1 cellular context compared by ENCODE assay signal in the genomic region with DNA sequence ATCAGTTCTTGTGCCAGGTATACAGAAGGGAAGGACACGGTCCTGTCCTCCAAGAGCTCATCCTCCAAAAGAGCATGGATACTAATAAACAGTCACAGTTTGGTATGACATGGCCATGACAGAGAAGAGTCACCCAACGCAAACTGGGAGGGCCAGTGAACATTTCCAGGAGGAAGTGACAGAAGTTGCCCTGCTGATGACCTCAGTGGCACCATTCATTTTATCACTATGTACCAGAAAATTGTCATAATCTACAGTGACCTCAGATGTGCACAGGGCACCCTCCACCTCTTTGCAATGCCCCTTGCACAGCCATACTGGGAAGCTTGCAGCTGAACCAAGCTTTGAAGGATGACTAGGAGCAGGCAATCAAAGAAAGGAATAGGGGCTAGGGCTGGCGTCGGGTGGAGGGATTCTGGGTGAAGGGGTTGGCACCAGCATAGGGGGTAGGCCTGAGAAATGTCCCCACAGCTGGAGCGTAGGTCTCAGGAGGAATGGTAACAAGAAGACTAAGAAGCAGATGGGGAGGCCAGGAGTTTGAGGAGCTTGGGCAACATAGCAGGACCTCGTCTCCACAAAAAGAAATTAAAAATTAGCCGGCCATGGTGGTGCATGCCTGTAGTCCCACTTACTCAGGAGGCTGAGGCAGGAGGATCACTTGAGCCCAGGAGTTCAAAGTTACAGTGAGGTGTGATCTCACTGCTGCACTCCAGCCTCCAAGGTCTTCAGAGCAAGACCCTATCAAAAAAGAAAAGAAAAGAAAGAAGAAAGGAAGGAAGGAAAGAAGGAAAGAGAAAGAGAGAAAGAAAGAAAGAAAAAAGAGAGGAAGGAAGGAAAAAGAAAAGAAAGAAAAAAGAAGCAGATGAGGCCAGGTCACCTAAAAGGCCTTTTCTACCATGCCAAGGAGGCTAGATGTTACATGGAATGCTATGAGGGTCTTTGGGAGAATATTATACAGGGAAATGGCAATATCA.
TF ChIP-seq lines count a peak whose summit lies in the region.

No MANE protein-coding gene starts in this region.

TF ChIP-seq in K562, 482 proteins besides CTCF, POLR2A, EP300 and RAD21 (continues in another document):
- no peak for TF ChIP-seq ZNF316 (IDR thresholded peaks at IDR 0.05)
- TF ChIP-seq, protein P1, sequence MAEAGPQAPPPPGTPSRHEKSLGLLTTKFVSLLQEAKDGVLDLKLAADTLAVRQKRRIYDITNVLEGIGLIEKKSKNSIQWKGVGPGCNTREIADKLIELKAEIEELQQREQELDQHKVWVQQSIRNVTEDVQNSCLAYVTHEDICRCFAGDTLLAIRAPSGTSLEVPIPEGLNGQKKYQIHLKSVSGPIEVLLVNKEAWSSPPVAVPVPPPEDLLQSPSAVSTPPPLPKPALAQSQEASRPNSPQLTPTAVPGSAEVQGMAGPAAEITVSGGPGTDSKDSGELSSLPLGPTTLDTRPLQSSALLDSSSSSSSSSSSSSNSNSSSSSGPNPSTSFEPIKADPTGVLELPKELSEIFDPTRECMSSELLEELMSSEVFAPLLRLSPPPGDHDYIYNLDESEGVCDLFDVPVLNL (CRISPR knock-in tag; IDR thresholded peaks at IDR 0.05; ENCODE audit: low read depth) = no peak
- no peak for TF ChIP-seq SREBF2 (CRISPR knock-in tag; IDR thresholded peaks at IDR 0.05)
- no peak; the same call in 1 of the 2 replicates for TF ChIP-seq FOSL1 (tag; conservative IDR thresholded peaks at IDR 0.05)
- peak; percentile 26; the same call in 1 of the 2 replicates for TF ChIP-seq GABPA (tag; conservative IDR thresholded peaks at IDR 0.05; ENCODE audit: low read depth)
- no peak; the same call in 1 of the 2 replicates for TF ChIP-seq DMBX1 (CRISPR knock-in tag; IDR thresholded peaks at IDR 0.05; ENCODE audit: borderline replicate concordance)
- TF ChIP-seq, protein P2, sequence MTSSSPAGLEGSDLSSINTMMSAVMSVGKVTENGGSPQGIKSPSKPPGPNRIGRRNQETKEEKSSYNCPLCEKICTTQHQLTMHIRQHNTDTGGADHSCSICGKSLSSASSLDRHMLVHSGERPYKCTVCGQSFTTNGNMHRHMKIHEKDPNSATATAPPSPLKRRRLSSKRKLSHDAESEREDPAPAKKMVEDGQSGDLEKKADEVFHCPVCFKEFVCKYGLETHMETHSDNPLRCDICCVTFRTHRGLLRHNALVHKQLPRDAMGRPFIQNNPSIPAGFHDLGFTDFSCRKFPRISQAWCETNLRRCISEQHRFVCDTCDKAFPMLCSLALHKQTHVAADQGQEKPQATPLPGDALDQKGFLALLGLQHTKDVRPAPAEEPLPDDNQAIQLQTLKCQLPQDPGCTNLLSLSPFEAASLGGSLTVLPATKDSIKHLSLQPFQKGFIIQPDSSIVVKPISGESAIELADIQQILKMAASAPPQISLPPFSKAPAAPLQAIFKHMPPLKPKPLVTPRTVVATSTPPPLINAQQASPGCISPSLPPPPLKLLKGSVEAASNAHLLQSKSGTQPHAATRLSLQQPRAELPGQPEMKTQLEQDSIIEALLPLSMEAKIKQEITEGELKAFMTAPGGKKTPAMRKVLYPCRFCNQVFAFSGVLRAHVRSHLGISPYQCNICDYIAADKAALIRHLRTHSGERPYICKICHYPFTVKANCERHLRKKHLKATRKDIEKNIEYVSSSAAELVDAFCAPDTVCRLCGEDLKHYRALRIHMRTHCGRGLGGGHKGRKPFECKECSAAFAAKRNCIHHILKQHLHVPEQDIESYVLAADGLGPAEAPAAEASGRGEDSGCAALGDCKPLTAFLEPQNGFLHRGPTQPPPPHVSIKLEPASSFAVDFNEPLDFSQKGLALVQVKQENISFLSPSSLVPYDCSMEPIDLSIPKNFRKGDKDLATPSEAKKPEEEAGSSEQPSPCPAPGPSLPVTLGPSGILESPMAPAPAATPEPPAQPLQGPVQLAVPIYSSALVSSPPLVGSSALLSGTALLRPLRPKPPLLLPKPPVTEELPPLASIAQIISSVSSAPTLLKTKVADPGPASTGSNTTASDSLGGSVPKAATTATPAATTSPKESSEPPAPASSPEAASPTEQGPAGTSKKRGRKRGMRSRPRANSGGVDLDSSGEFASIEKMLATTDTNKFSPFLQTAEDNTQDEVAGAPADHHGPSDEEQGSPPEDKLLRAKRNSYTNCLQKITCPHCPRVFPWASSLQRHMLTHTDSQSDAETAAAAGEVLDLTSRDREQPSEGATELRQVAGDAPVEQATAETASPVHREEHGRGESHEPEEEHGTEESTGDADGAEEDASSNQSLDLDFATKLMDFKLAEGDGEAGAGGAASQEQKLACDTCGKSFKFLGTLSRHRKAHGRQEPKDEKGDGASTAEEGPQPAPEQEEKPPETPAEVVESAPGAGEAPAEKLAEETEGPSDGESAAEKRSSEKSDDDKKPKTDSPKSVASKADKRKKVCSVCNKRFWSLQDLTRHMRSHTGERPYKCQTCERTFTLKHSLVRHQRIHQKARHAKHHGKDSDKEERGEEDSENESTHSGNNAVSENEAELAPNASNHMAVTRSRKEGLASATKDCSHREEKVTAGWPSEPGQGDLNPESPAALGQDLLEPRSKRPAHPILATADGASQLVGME (CRISPR knock-in tag; IDR thresholded peaks at IDR 0.05) = no peak
- TF ChIP-seq, protein P3, sequence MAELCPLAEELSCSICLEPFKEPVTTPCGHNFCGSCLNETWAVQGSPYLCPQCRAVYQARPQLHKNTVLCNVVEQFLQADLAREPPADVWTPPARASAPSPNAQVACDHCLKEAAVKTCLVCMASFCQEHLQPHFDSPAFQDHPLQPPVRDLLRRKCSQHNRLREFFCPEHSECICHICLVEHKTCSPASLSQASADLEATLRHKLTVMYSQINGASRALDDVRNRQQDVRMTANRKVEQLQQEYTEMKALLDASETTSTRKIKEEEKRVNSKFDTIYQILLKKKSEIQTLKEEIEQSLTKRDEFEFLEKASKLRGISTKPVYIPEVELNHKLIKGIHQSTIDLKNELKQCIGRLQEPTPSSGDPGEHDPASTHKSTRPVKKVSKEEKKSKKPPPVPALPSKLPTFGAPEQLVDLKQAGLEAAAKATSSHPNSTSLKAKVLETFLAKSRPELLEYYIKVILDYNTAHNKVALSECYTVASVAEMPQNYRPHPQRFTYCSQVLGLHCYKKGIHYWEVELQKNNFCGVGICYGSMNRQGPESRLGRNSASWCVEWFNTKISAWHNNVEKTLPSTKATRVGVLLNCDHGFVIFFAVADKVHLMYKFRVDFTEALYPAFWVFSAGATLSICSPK (IDR thresholded peaks at IDR 0.05; ENCODE audit: borderline replicate concordance) = 0 out of 2 replicates have a peak, but pooled peaks have one; percentile 16
- no peak for TF ChIP-seq RBM25 (IDR thresholded peaks at IDR 0.05; ENCODE audit: low read depth, low read length, severe bottlenecking)
- TF ChIP-seq CREM (IDR thresholded peaks at IDR 0.05; ENCODE audit: low read depth) = peak; percentile 92
- no peak for TF ChIP-seq RBM15 (IDR thresholded peaks at IDR 0.05; ENCODE audit: insufficient read depth, low read length)
- TF ChIP-seq NCOA1 (IDR thresholded peaks at IDR 0.05; ENCODE audit: low read depth) = peak; percentile 78; the same call in 1 of the 2 replicates
- TF ChIP-seq MAZ (CRISPR knock-in tag; conservative IDR thresholded peaks at IDR 0.05 in 1 of 2, IDR thresholded peaks at IDR 0.05 in 1 of 2) = no peak
- no peak for TF ChIP-seq SMARCA5 (IDR thresholded peaks at IDR 0.05)
- TF ChIP-seq SIN3B (IDR thresholded peaks at IDR 0.05; ENCODE audit: low read depth) = no peak
- no peak for TF ChIP-seq TSC22D4 (tag; IDR thresholded peaks at IDR 0.05)
- no peak for TF ChIP-seq BCL6 (CRISPR knock-in tag; IDR thresholded peaks at IDR 0.05)
- no peak for TF ChIP-seq PTBP1 (IDR thresholded peaks at IDR 0.05; ENCODE audit: low read depth, low read length)
- TF ChIP-seq, protein P4, sequence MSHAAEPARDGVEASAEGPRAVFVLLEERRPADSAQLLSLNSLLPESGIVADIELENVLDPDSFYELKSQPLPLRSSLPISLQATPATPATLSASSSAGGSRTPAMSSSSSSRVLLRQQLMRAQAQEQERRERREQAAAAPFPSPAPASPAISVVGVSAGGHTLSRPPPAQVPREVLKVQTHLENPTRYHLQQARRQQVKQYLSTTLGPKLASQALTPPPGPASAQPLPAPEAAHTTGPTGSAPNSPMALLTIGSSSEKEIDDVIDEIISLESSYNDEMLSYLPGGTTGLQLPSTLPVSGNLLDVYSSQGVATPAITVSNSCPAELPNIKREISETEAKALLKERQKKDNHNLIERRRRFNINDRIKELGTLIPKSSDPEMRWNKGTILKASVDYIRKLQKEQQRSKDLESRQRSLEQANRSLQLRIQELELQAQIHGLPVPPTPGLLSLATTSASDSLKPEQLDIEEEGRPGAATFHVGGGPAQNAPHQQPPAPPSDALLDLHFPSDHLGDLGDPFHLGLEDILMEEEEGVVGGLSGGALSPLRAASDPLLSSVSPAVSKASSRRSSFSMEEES (CRISPR knock-in tag; IDR thresholded peaks at IDR 0.05) = no peak
- TF ChIP-seq ZZZ3 (IDR thresholded peaks at IDR 0.05) = no peak
- TF ChIP-seq CXXC5 (CRISPR knock-in tag; IDR thresholded peaks at IDR 0.05) = no peak
- peak; percentile 80; the same call in 1 of the 2 replicates for TF ChIP-seq ZNF584 (CRISPR knock-in tag; IDR thresholded peaks at IDR 0.05; ENCODE audit: low read depth)
- TF ChIP-seq FOXK2 (conservative IDR thresholded peaks at IDR 0.05 in 1 of 2, IDR thresholded peaks at IDR 0.05 in 1 of 2; ENCODE audit: low read depth in 2 of 2) = no peak
- no peak for TF ChIP-seq GATAD2A (IDR thresholded peaks at IDR 0.05)
- 0 out of 2 replicates have a peak, but pooled peaks have one; percentile 23 for TF ChIP-seq STAT5A (IDR thresholded peaks at IDR 0.05; ENCODE audit: borderline replicate concordance, low read length)
- TF ChIP-seq, protein P5, sequence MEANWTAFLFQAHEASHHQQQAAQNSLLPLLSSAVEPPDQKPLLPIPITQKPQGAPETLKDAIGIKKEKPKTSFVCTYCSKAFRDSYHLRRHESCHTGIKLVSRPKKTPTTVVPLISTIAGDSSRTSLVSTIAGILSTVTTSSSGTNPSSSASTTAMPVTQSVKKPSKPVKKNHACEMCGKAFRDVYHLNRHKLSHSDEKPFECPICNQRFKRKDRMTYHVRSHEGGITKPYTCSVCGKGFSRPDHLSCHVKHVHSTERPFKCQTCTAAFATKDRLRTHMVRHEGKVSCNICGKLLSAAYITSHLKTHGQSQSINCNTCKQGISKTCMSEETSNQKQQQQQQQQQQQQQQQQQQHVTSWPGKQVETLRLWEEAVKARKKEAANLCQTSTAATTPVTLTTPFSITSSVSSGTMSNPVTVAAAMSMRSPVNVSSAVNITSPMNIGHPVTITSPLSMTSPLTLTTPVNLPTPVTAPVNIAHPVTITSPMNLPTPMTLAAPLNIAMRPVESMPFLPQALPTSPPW (CRISPR knock-in tag; IDR thresholded peaks at IDR 0.05) = no peak
- peak; percentile 94 for TF ChIP-seq CREB1 (IDR thresholded peaks at IDR 0.05)
- TF ChIP-seq CREB1 (CRISPR knock-in tag; IDR thresholded peaks at IDR 0.05) = peak; percentile 78; the same call in 1 of the 2 replicates
- TF ChIP-seq, protein P6, sequence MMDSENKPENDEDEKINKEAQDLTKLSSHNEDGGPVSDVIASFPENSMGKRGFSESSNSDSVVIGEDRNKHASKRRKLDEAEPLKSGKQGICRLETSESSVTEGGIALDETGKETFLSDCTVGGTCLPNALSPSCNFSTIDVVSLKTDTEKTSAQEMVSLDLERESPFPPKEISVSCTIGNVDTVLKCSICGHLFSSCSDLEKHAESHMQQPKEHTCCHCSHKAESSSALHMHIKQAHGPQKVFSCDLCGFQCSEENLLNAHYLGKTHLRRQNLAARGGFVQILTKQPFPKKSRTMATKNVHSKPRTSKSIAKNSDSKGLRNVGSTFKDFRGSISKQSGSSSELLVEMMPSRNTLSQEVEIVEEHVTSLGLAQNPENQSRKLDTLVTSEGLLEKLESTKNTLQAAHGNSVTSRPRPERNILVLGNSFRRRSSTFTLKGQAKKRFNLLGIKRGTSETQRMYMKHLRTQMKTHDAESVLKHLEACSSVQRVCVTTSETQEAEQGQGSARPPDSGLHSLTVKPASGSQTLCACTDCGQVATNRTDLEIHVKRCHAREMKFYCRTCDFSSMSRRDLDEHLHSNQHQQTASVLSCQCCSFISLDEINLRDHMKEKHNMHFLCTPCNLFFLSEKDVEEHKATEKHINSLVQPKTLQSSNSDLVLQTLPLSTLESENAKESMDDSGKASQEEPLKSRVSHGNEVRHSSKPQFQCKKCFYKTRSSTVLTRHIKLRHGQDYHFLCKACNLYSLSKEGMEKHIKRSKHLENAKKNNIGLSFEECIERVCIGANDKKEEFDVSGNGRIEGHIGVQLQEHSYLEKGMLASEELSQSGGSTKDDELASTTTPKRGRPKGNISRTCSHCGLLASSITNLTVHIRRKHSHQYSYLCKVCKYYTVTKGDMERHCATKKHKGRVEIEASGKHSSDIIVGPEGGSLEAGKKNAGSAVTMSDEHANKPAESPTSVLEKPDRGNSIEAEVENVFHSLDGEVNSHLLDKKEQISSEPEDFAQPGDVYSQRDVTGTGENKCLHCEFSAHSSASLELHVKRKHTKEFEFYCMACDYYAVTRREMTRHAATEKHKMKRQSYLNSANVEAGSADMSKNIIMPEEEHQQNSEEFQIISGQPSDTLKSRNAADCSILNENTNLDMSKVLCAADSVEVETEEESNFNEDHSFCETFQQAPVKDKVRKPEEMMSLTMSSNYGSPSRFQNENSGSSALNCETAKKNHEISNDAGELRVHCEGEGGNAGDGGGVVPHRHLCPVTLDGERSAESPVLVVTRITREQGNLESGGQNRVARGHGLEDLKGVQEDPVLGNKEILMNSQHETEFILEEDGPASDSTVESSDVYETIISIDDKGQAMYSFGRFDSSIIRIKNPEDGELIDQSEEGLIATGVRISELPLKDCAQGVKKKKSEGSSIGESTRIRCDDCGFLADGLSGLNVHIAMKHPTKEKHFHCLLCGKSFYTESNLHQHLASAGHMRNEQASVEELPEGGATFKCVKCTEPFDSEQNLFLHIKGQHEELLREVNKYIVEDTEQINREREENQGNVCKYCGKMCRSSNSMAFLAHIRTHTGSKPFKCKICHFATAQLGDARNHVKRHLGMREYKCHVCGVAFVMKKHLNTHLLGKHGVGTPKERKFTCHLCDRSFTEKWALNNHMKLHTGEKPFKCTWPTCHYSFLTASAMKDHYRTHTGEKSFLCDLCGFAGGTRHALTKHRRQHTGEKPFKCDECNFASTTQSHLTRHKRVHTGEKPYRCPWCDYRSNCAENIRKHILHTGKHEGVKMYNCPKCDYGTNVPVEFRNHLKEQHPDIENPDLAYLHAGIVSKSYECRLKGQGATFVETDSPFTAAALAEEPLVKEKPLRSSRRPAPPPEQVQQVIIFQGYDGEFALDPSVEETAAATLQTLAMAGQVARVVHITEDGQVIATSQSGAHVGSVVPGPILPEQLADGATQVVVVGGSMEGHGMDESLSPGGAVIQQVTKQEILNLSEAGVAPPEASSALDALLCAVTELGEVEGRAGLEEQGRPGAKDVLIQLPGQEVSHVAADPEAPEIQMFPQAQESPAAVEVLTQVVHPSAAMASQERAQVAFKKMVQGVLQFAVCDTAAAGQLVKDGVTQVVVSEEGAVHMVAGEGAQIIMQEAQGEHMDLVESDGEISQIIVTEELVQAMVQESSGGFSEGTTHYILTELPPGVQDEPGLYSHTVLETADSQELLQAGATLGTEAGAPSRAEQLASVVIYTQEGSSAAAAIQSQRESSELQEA (IDR thresholded peaks at IDR 0.05; ENCODE audit: low read depth) = peak; percentile 49; the same call in 1 of the 2 replicates
- TF ChIP-seq MXI1 (IDR thresholded peaks at IDR 0.05; ENCODE audit: low read depth, low read length) = no peak
- no peak for TF ChIP-seq ZNF589 (CRISPR knock-in tag; IDR thresholded peaks at IDR 0.05; ENCODE audit: low read depth)
- TF ChIP-seq GABPB1 (CRISPR knock-in tag; IDR thresholded peaks at IDR 0.05) = peak; percentile 81
